In the genomic region with DNA sequence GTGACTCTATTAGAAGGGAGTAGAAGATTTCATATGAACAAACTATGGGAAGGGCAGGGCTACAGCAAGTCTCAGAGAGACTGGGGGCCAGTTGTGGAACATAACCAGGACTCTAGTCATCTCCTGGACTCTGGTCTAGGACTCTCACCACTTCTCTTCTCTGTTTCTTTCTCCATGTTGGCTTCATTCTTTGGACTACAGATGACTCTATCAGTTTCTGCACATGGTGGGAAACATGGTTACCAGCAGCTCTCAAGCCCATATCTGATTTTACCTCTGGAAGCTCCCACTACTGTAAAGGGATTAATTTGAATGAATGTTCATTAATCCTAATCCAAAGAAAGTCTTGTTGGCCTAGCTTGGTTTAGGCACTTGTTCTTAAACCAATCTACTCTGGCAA, we compare ENCODE assay signal across 20 cellular contexts.
A peak's percentile ranks its signal among the peaks of the same experiment; 100 is the strongest.
DNase-seq lines count a peak whose midpoint lies in the region; ATAC-seq and TF ChIP-seq lines count a peak whose summit lies in the region.
"Had no signal": no experiment of that assay in that cellular context is flagged by ENCODE, and none has a peak within 500 bp of the region (broad histone marks: within the 10 kb centered on the region; RNA-seq: fewer than 3 reads in every experiment).

No MANE protein-coding gene starts in this region.

- no peak overlapping the region for H3K4me3 Mint-ChIP-seq in CD14-positive monocyte
- no peak overlapping the region for H3K4me3 Mint-ChIP-seq in endothelial cell (ENCODE audit: unreplicated experiment)
- H3K4me3 Mint-ChIP-seq: B cell; CD4-positive, alpha-beta T cell; CD8-positive, alpha-beta memory T cell; GM23338; H9 had no signal

- intact Hi-C loops in CD14-positive monocyte (cut with micrococcal nuclease), result no loop called here

- H3K27me3 ChIP-seq in MM.1S (replicated peaks; ENCODE audit: insufficient read depth, low read length), result no peaks in the 10 kb centered on the region
- H3K27me3 ChIP-seq: BLaER1 had no signal

- H3K4me1 Mint-ChIP-seq in CD14-positive monocyte (peaks cover 20% of the 10 kb centered on the region), endothelial cell (ENCODE audit: unreplicated experiment) (peaks cover 15% of the 10 kb centered on the region)
- H3K4me1 Mint-ChIP-seq: B cell; CD8-positive, alpha-beta memory T cell; GM23338 had no signal

- H3K36me3 ChIP-seq in MM.1S (replicated peaks; ENCODE audit: insufficient read depth, low read length), result no peaks in the 10 kb centered on the region
- H3K36me3 ChIP-seq: BLaER1 had no signal

- no peak overlapping the region for H3K27ac ChIP-seq in MM.1S (ENCODE audit: low read length)
- H3K27ac ChIP-seq: 22Rv1, BLaER1, C4-2B had no signal

- H3K9me3 Mint-ChIP-seq in CD14-positive monocyte (peaks cover 0 to 4% (median 0%) of the 10 kb centered on the region in 7 donors), endothelial cell (ENCODE audit: unreplicated experiment) (no peaks in the 10 kb centered on the region)
- H3K9me3 Mint-ChIP-seq: CD4-positive, alpha-beta T cell; CD8-positive, alpha-beta memory T cell; GM23338 had no signal

- H3K36me3 Mint-ChIP-seq in CD14-positive monocyte (no peaks in the 10 kb centered on the region), endothelial cell (ENCODE audit: low read depth, unreplicated experiment) (no peaks in the 10 kb centered on the region)
- H3K36me3 Mint-ChIP-seq: CD8-positive, alpha-beta memory T cell had no signal

- no peak overlapping the region for H3K9ac ChIP-seq in MM.1S (ENCODE audit: low read length)
- H3K9ac ChIP-seq: BLaER1 had no signal

- H3K27me3 Mint-ChIP-seq in CD14-positive monocyte (ENCODE audit: low read depth in 3 of 3) (peaks cover 1 to 4% (median 2%) of the 10 kb centered on the region in 3 donors), endothelial cell (ENCODE audit: unreplicated experiment) (no peaks in the 10 kb centered on the region)
- H3K27me3 Mint-ChIP-seq: CD4-positive, alpha-beta T cell had no signal

- H3K27ac Mint-ChIP-seq in CD14-positive monocyte (peak overlapping the region in 5 of 7 donors; percentile 51 to 86 (median 53)), endothelial cell (ENCODE audit: unreplicated experiment) (peak overlapping the region; percentile 30)
- H3K27ac Mint-ChIP-seq: B cell; CD4-positive, alpha-beta T cell; CD8-positive, alpha-beta memory T cell; GM23338; H9 had no signal

- no peak for ATAC-seq in GM21576 (IDR thresholded peaks at IDR 0.05; ENCODE audit: unreplicated experiment)
- ATAC-seq: GM12878, GM23338, HCT116 had no signal

- H3K9me3 ChIP-seq in MM.1S (replicated peaks; ENCODE audit: insufficient read depth, low read length), result no peaks in the 10 kb centered on the region
- H3K9me3 ChIP-seq: BLaER1 had no signal

- no peaks in the 10 kb centered on the region for H3F3A ChIP-seq in MM.1S (ENCODE audit: insufficient read depth, low read length)

- no peaks in the 10 kb centered on the region for H4K20me1 ChIP-seq in MM.1S (ENCODE audit: insufficient read depth, low read length)
- H4K20me1 ChIP-seq: BLaER1 had no signal

- TF ChIP-seq CTCF in CD14-positive monocyte (IDR thresholded peaks at IDR 0.05), result no peak
- no peak for TF ChIP-seq CTCF in endothelial cell (IDR thresholded peaks at IDR 0.05; ENCODE audit: unreplicated experiment)
- no peak for TF ChIP-seq CTCF in MM.1S (IDR thresholded peaks at IDR 0.05; ENCODE audit: low read length)

- H2AFZ ChIP-seq in MM.1S (ENCODE audit: low read length), result no peak overlapping the region
- H2AFZ ChIP-seq: GM23338 had no signal

- no peaks in the 10 kb centered on the region for H3K4me1 ChIP-seq in MM.1S (ENCODE audit: low read length)

- H3K79me2 ChIP-seq in MM.1S (ENCODE audit: low read length), result no peaks in the 10 kb centered on the region

- no peak overlapping the region for H3K4me3 ChIP-seq in MM.1S (ENCODE audit: low read length)
- H3K4me3 ChIP-seq: BLaER1, GM12878, GM23338 had no signal

- no peaks in the 10 kb centered on the region for H3K9me2 ChIP-seq in MM.1S (replicated peaks; ENCODE audit: insufficient read depth, low read length)

- DNase-seq in CD14-positive monocyte (ENCODE audit: low spot score) (no peak), NCI-H82 treated with DMSO at 0.1 percent for 48 hours (lab: John Stamatoyannopoulos, UW; ENCODE audit: unreplicated experiment) (peak; percentile 1), endothelial cell (ENCODE audit: low spot score) (no peak), cerebellar nuclear complex (lab: John Stamatoyannopoulos, UW) (no peak), MM.1S (no peak)
- DNase-seq: CD4-positive, alpha-beta T cell; CD8-positive, alpha-beta memory T cell; DMS 273 treated with DMSO at 0.1 percent for 48 hours; DMS79; EL; GDM1; H9 had no signal

- H3K4me2 ChIP-seq in MM.1S (ENCODE audit: low read depth, low read length), result no peak overlapping the region
- H3K4me2 ChIP-seq: BLaER1, GM23338 had no signal
